1 cellular context compared by ENCODE assay signal in the genomic region with DNA sequence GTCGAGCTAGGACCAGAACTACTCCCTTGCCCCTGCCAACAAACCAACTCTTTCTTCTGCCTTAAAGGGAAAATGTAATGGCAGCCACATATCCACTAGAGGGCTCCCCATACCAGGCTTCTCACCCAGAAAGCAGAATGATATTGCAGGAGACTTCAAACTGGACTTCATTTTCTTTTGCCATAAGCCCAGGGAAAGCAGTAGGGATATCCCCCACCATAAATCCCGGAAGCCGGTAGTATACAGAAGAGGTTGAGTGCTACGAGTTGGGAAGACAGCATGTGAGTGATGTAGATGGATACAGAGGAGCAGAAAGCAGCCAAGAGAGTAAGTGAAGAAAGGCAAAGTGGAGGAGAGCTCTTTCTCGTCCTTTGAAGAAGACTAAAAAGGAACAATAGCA.
A peak's percentile ranks its signal among the peaks of the same experiment; 100 is the strongest.
TF ChIP-seq lines count a peak whose summit lies in the region.

No MANE protein-coding gene starts in this region.

TF ChIP-seq in GM12878, 131 proteins besides CTCF, POLR2A, EP300 and RAD21 (continued from another document):
- TF ChIP-seq, protein P1, sequence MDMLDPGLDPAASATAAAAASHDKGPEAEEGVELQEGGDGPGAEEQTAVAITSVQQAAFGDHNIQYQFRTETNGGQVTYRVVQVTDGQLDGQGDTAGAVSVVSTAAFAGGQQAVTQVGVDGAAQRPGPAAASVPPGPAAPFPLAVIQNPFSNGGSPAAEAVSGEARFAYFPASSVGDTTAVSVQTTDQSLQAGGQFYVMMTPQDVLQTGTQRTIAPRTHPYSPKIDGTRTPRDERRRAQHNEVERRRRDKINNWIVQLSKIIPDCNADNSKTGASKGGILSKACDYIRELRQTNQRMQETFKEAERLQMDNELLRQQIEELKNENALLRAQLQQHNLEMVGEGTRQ (IDR thresholded peaks at IDR 0.05; ENCODE audit: borderline replicate concordance, low read depth, low read length): no peak
- TF ChIP-seq, protein P2, sequence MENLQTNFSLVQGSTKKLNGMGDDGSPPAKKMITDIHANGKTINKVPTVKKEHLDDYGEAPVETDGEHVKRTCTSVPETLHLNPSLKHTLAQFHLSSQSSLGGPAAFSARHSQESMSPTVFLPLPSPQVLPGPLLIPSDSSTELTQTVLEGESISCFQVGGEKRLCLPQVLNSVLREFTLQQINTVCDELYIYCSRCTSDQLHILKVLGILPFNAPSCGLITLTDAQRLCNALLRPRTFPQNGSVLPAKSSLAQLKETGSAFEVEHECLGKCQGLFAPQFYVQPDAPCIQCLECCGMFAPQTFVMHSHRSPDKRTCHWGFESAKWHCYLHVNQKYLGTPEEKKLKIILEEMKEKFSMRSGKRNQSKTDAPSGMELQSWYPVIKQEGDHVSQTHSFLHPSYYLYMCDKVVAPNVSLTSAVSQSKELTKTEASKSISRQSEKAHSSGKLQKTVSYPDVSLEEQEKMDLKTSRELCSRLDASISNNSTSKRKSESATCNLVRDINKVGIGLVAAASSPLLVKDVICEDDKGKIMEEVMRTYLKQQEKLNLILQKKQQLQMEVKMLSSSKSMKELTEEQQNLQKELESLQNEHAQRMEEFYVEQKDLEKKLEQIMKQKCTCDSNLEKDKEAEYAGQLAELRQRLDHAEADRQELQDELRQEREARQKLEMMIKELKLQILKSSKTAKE (IDR thresholded peaks at IDR 0.05; ENCODE audit: low read depth, poor library complexity, severe bottlenecking): no peak
- TF ChIP-seq STAT3 (IDR thresholded peaks at IDR 0.05; ENCODE audit: low read depth, low read length) (no peak), CHD4 (IDR thresholded peaks at IDR 0.05) (no peak), RUNX3 (IDR thresholded peaks at IDR 0.05; ENCODE audit: low read length) (0 out of 2 replicates have a peak, but pooled peaks have one; percentile 21), PML (IDR thresholded peaks at IDR 0.05; ENCODE audit: low read length) (no peak), ATF7 (IDR thresholded peaks at IDR 0.05; ENCODE audit: low read depth) (no peak), SREBF1 (IDR thresholded peaks at IDR 0.05; ENCODE audit: low read length) (no peak), FOS (IDR thresholded peaks at IDR 0.05; ENCODE audit: borderline replicate concordance, extremely low read depth, insufficient read length) (no peak), YY1 (IDR thresholded peaks at IDR 0.05; ENCODE audit: low read depth, low read length) (peak; percentile 85), SMC3 (IDR thresholded peaks at IDR 0.05; ENCODE audit: borderline replicate concordance, low read length) (peak; percentile 100), POLR2AphosphoS5 (IDR thresholded peaks at IDR 0.05; ENCODE audit: low read length) (no peak), SUZ12 (IDR thresholded peaks at IDR 0.05; ENCODE audit: unreplicated experiment) (no peak), NBN (IDR thresholded peaks at IDR 0.05) (peak; percentile 53), FOXM1 (IDR thresholded peaks at IDR 0.05; ENCODE audit: low read depth, low read length) (0 out of 2 replicates have a peak, but pooled peaks have one; percentile 59), RAD51 (IDR thresholded peaks at IDR 0.05) (no peak)
- TF ChIP-seq, protein P3, sequence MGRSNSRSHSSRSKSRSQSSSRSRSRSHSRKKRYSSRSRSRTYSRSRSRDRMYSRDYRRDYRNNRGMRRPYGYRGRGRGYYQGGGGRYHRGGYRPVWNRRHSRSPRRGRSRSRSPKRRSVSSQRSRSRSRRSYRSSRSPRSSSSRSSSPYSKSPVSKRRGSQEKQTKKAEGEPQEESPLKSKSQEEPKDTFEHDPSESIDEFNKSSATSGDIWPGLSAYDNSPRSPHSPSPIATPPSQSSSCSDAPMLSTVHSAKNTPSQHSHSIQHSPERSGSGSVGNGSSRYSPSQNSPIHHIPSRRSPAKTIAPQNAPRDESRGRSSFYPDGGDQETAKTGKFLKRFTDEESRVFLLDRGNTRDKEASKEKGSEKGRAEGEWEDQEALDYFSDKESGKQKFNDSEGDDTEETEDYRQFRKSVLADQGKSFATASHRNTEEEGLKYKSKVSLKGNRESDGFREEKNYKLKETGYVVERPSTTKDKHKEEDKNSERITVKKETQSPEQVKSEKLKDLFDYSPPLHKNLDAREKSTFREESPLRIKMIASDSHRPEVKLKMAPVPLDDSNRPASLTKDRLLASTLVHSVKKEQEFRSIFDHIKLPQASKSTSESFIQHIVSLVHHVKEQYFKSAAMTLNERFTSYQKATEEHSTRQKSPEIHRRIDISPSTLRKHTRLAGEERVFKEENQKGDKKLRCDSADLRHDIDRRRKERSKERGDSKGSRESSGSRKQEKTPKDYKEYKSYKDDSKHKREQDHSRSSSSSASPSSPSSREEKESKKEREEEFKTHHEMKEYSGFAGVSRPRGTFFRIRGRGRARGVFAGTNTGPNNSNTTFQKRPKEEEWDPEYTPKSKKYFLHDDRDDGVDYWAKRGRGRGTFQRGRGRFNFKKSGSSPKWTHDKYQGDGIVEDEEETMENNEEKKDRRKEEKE (IDR thresholded peaks at IDR 0.05): no peak
- TF ChIP-seq, protein P4, sequence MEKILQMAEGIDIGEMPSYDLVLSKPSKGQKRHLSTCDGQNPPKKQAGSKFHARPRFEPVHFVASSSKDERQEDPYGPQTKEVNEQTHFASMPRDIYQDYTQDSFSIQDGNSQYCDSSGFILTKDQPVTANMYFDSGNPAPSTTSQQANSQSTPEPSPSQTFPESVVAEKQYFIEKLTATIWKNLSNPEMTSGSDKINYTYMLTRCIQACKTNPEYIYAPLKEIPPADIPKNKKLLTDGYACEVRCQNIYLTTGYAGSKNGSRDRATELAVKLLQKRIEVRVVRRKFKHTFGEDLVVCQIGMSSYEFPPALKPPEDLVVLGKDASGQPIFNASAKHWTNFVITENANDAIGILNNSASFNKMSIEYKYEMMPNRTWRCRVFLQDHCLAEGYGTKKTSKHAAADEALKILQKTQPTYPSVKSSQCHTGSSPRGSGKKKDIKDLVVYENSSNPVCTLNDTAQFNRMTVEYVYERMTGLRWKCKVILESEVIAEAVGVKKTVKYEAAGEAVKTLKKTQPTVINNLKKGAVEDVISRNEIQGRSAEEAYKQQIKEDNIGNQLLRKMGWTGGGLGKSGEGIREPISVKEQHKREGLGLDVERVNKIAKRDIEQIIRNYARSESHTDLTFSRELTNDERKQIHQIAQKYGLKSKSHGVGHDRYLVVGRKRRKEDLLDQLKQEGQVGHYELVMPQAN (conservative IDR thresholded peaks at IDR 0.05): no peak
- TF ChIP-seq, protein P5, sequence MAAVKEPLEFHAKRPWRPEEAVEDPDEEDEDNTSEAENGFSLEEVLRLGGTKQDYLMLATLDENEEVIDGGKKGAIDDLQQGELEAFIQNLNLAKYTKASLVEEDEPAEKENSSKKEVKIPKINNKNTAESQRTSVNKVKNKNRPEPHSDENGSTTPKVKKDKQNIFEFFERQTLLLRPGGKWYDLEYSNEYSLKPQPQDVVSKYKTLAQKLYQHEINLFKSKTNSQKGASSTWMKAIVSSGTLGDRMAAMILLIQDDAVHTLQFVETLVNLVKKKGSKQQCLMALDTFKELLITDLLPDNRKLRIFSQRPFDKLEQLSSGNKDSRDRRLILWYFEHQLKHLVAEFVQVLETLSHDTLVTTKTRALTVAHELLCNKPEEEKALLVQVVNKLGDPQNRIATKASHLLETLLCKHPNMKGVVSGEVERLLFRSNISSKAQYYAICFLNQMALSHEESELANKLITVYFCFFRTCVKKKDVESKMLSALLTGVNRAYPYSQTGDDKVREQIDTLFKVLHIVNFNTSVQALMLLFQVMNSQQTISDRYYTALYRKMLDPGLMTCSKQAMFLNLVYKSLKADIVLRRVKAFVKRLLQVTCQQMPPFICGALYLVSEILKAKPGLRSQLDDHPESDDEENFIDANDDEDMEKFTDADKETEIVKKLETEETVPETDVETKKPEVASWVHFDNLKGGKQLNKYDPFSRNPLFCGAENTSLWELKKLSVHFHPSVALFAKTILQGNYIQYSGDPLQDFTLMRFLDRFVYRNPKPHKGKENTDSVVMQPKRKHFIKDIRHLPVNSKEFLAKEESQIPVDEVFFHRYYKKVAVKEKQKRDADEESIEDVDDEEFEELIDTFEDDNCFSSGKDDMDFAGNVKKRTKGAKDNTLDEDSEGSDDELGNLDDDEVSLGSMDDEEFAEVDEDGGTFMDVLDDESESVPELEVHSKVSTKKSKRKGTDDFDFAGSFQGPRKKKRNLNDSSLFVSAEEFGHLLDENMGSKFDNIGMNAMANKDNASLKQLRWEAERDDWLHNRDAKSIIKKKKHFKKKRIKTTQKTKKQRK (IDR thresholded peaks at IDR 0.05; ENCODE audit: low read depth, low read length): no peak
